8 cellular contexts compared by ENCODE assay signal in genomic region chr6:2931970-2932748, GRCh38. TPM values are rescaled to one million over a fixed set of nuclear protein-coding genes. Genes with fewer than 3 reads are reported as not detected.
DNase-seq lines count a peak whose midpoint lies in the region; ATAC-seq and TF ChIP-seq lines count a peak whose summit lies in the region.

No MANE protein-coding gene starts in this region.

- no peaks in the 10 kb centered on the region for H3K9me3 ChIP-seq in esophagus squamous epithelium

- 21 to 26% methylated on average over 11 of the region's 11 CpGs for WGBS in esophagus squamous epithelium, 2 donors

- TF ChIP-seq POLR2A in esophagus squamous epithelium (IDR thresholded peaks at IDR 0.05): peak in 1 of 4 donors; percentile 4

- DNase-seq in COR-L47 (lab: John Stamatoyannopoulos, UW): peak; percentile 62
- peak; percentile 93 for DNase-seq in OCI-M2 (lab: John Stamatoyannopoulos, UW; ENCODE audit: unreplicated experiment)
- peak; percentile 78 for DNase-seq in activated T-cell treated with anti-CD3 and anti-CD28 coated beads for 48 hours (ENCODE audit: low read depth)
- DNase-seq in esophagus squamous epithelium (lab: John Stamatoyannopoulos, UW): no peak
- DNase-seq in natural killer cell: peak; percentile 77
- peak; percentile 81 for DNase-seq in stimulated activated naive B cell treated with anti-CD40 and anti-IgM and Interleukin-4, amounts not matched to agents 10 μg/mL and 1 μg/mL and 100 μg/mL, for 72 hours

- no peaks in the 10 kb centered on the region for H3K36me3 ChIP-seq in esophagus squamous epithelium

- peaks cover 21 to 22% of the 10 kb centered on the region in 2 donors for H3K4me1 Mint-ChIP-seq in natural killer cell
- H3K4me1 Mint-ChIP-seq in stimulated activated naive B cell treated with anti-CD40 and anti-IgM and Interleukin-4, amounts not matched to agents 10 μg/mL and 1 μg/mL and 100 μg/mL, for 72 hours: peaks cover 15 to 17% of the 10 kb centered on the region in 2 donors

- H3K27ac Mint-ChIP-seq in natural killer cell: peak overlapping the region in 1 of 2 donors; percentile 18
- H3K27ac Mint-ChIP-seq in stimulated activated naive B cell treated with anti-CD40 and anti-IgM and Interleukin-4, amounts not matched to agents 10 μg/mL and 1 μg/mL and 100 μg/mL, for 72 hours: no peak overlapping the region

- H3K4me3 ChIP-seq in esophagus squamous epithelium: peak overlapping the region in 2 of 4 donors; percentile 1 to 44

- peak; percentile 86 to 94 (median 92) for TF ChIP-seq CTCF in esophagus squamous epithelium (IDR thresholded peaks at IDR 0.05)
- TF ChIP-seq CTCF in natural killer cell (IDR thresholded peaks at IDR 0.05): peak; percentile 96

- H3K27ac ChIP-seq in esophagus squamous epithelium: no peak overlapping the region

- peaks cover 0 to 2% of the 10 kb centered on the region in 2 donors for H3K9me3 Mint-ChIP-seq in natural killer cell
- peaks cover 0 to 8% of the 10 kb centered on the region in 2 donors for H3K9me3 Mint-ChIP-seq in stimulated activated naive B cell treated with anti-CD40 and anti-IgM and Interleukin-4, amounts not matched to agents 10 μg/mL and 1 μg/mL and 100 μg/mL, for 72 hours

- peaks cover 7% of the 10 kb centered on the region for H3K36me3 Mint-ChIP-seq in natural killer cell
- H3K36me3 Mint-ChIP-seq in stimulated activated naive B cell treated with anti-CD40 and anti-IgM and Interleukin-4, amounts not matched to agents 10 μg/mL and 1 μg/mL and 100 μg/mL, for 72 hours: peaks cover 4 to 6% of the 10 kb centered on the region in 2 donors

- peak; percentile 98 for TF ChIP-seq RAD21 in Ishikawa (IDR thresholded peaks at IDR 0.05; ENCODE audit: low read depth)

- no peak for TF ChIP-seq EP300 in Ishikawa (IDR thresholded peaks at IDR 0.05; ENCODE audit: borderline replicate concordance)

- H3K27me3 Mint-ChIP-seq in natural killer cell (ENCODE audit: low read depth in 2 of 2): no peaks in the 10 kb centered on the region
- no peaks in the 10 kb centered on the region for H3K27me3 Mint-ChIP-seq in stimulated activated naive B cell treated with anti-CD40 and anti-IgM and Interleukin-4, amounts not matched to agents 10 μg/mL and 1 μg/mL and 100 μg/mL, for 72 hours

- intact Hi-C loops in esophagus squamous epithelium (cut with DNase I) (loop anchor here (5.0 kb wide), 1 partner anchor 80 kb away; no protein-coding TSS in a partner anchor), natural killer cell (cut with micrococcal nuclease) (loop anchor here (1.0 kb wide), 2 partner anchors 86 to 141 kb away; no protein-coding TSS in a partner anchor)

- H3K4me1 ChIP-seq in esophagus squamous epithelium: peaks cover 3 to 8% (median 8%) of the 10 kb centered on the region in 3 donors

- ATAC-seq in GM21515 (IDR thresholded peaks at IDR 0.05; ENCODE audit: unreplicated experiment) (peak; percentile 74), natural killer cell (peak; percentile 86 to 95 (median 87))
- ATAC-seq in stimulated activated naive B cell treated with anti-CD40 and anti-IgM and Interleukin-4, amounts not matched to agents 10 μg/mL and 1 μg/mL and 100 μg/mL, for 72 hours (replicated peaks): peak; percentile 94 to 95

- no peaks in the 10 kb centered on the region for H3K27me3 ChIP-seq in esophagus squamous epithelium

- H3K4me3 Mint-ChIP-seq in natural killer cell: peak overlapping the region; percentile 9
- H3K4me3 Mint-ChIP-seq in stimulated activated naive B cell treated with anti-CD40 and anti-IgM and Interleukin-4, amounts not matched to agents 10 μg/mL and 1 μg/mL and 100 μg/mL, for 72 hours: peak overlapping the region; percentile 74 to 78

TF ChIP-seq in Ishikawa, 13 proteins besides CTCF, POLR2A, EP300 and RAD21:
- TF ChIP-seq USF1 (IDR thresholded peaks at IDR 0.05) (no peak), CEBPB (IDR thresholded peaks at IDR 0.05) (no peak), TEAD4 (IDR thresholded peaks at IDR 0.05) (no peak)

RNA-seq across cellular contexts. Expression of gene SERPINB9, which starts 29.1 kb away (rescaled TPM):
- total RNA-seq in esophagus squamous epithelium (10 to 100 TPM in 2 of 4 donors, 1 to 10 TPM in 2; 7.5 to 40.4 (median 12.1) TPM), natural killer cell (10 to 100 TPM; 34.9 to 54.3 (median 47.3) TPM)

RNA-seq across cellular contexts. Expression of gene SERPINB6, which starts 39.2 kb away (rescaled TPM):
- total RNA-seq in esophagus squamous epithelium (10 to 100 TPM; 76.6 to 95.7 (median 84.4) TPM), natural killer cell (100 to 1,000 TPM; 120 to 135 (median 129) TPM)
